8 cellular contexts compared by ENCODE assay signal in genomic region chr9:94952553-94953373, GRCh38.
DNase-seq lines count a peak whose midpoint lies in the region; ATAC-seq and TF ChIP-seq lines count a peak whose summit lies in the region.

No MANE protein-coding gene starts in this region.

- WGBS in right lobe of liver (ENCODE audit: insufficient coverage, low coverage, low lambda C conversion rate, missing lambda C conversion rate), result 48% methylated on average over 6 of the region's 8 CpGs

- H3K4me3 Mint-ChIP-seq in activated T-helper 1 cell treated with anti-CD3 and anti-CD28 coated beads, Interleukin-12 subunit alpha, Interleukin-12 subunit beta, Interleukin-2, Interleukin-4 antibody, amounts not matched to agents 30 ng/mL and 10 ng/mL and 1 ng/mL, durations not matched to agents 14 hours and 24 hours and 36 hours, result peak overlapping the region; percentile 66

- intact Hi-C loops in activated T-helper 1 cell treated with anti-CD3 and anti-CD28 coated beads, Interleukin-12 subunit alpha, Interleukin-12 subunit beta, Interleukin-2, Interleukin-4 antibody, amounts not matched to agents 30 ng/mL and 10 ng/mL and 1 ng/mL, durations not matched to agents 14 hours and 24 hours and 36 hours (cut with micrococcal nuclease), result loop anchor here (2.0 to 5.0 kb wide), 3 partner anchors 52 to 75 kb away; no protein-coding TSS in a partner anchor
- intact Hi-C loops in right lobe of liver (cut with DNase I) (no loop called here), left colon (cut with DNase I, micrococcal nuclease) (no loop called here), posterior vena cava (cut with DNase I) (no loop called here)

- no peaks in the 10 kb centered on the region for H3K9me3 Mint-ChIP-seq in activated T-helper 1 cell treated with anti-CD3 and anti-CD28 coated beads, Interleukin-12 subunit alpha, Interleukin-12 subunit beta, Interleukin-2, Interleukin-4 antibody, amounts not matched to agents 30 ng/mL and 10 ng/mL and 1 ng/mL, durations not matched to agents 14 hours and 24 hours and 36 hours

- peak overlapping the region; percentile 79 for H3K27ac Mint-ChIP-seq in activated T-helper 1 cell treated with anti-CD3 and anti-CD28 coated beads, Interleukin-12 subunit alpha, Interleukin-12 subunit beta, Interleukin-2, Interleukin-4 antibody, amounts not matched to agents 30 ng/mL and 10 ng/mL and 1 ng/mL, durations not matched to agents 14 hours and 24 hours and 36 hours

- DNase-seq in activated T-helper 1 cell treated with anti-CD3 and anti-CD28 coated beads, Interleukin-12 subunit alpha, Interleukin-12 subunit beta, Interleukin-2, Interleukin-4 antibody, amounts not matched to agents 30 ng/mL and 10 ng/mL and 1 ng/mL, durations not matched to agents 14 hours and 24 hours and 36 hours (ENCODE audit: low spot score), result peak; percentile 11
- DNase-seq in right lobe of liver (no peak), left colon (no peak), HK-2 (ENCODE audit: unreplicated experiment) (no peak), posterior vena cava (ENCODE audit: low spot score) (no peak)
- DNase-seq in stimulated activated CD4-positive, alpha-beta T cell treated with anti-CD3 and anti-CD28 coated beads, Interleukin-12 subunit alpha, Interleukin-12 subunit beta, amount 100 ng/mL, for 4 hours, result no peak

- peak overlapping the region in 2 of 3 donors; percentile 8 to 79 for H3K27ac ChIP-seq in right lobe of liver

- H3K9me3 ChIP-seq in right lobe of liver, result no peaks in the 10 kb centered on the region

- peaks cover 45% of the 10 kb centered on the region for H3K4me1 Mint-ChIP-seq in activated T-helper 1 cell treated with anti-CD3 and anti-CD28 coated beads, Interleukin-12 subunit alpha, Interleukin-12 subunit beta, Interleukin-2, Interleukin-4 antibody, amounts not matched to agents 30 ng/mL and 10 ng/mL and 1 ng/mL, durations not matched to agents 14 hours and 24 hours and 36 hours (ENCODE audit: low read depth)

- no peaks in the 10 kb centered on the region for H3K36me3 ChIP-seq in right lobe of liver

- H3K36me3 Mint-ChIP-seq in activated T-helper 1 cell treated with anti-CD3 and anti-CD28 coated beads, Interleukin-12 subunit alpha, Interleukin-12 subunit beta, Interleukin-2, Interleukin-4 antibody, amounts not matched to agents 30 ng/mL and 10 ng/mL and 1 ng/mL, durations not matched to agents 14 hours and 24 hours and 36 hours (ENCODE audit: low read depth), result peaks cover 7% of the 10 kb centered on the region

- TF ChIP-seq CTCF in right lobe of liver (IDR thresholded peaks at IDR 0.05), result no peak

- H3K4me1 ChIP-seq in right lobe of liver, result peaks cover 0 to 25% (median 12%) of the 10 kb centered on the region in 4 donors

- H3K27me3 Mint-ChIP-seq in activated T-helper 1 cell treated with anti-CD3 and anti-CD28 coated beads, Interleukin-12 subunit alpha, Interleukin-12 subunit beta, Interleukin-2, Interleukin-4 antibody, amounts not matched to agents 30 ng/mL and 10 ng/mL and 1 ng/mL, durations not matched to agents 14 hours and 24 hours and 36 hours (ENCODE audit: insufficient read depth), result peaks cover 1% of the 10 kb centered on the region

- ATAC-seq in GM18505 (IDR thresholded peaks at IDR 0.05; ENCODE audit: unreplicated experiment), result peak; percentile 62
- peak; percentile 79 for ATAC-seq in HG02610 (IDR thresholded peaks at IDR 0.05; ENCODE audit: unreplicated experiment)
- peak; percentile 14 to 45 (median 20) for ATAC-seq in right lobe of liver
- ATAC-seq in left colon, result no peak

- TF ChIP-seq POLR2A in GM18505 (IDR thresholded peaks at IDR 0.05; ENCODE audit: borderline replicate concordance, extremely low read depth, insufficient read depth, insufficient read length) (no peak), right lobe of liver (IDR thresholded peaks at IDR 0.05) (no peak)

- no peaks in the 10 kb centered on the region for H3K27me3 ChIP-seq in right lobe of liver

- H3K4me3 ChIP-seq in right lobe of liver, result no peak overlapping the region
